In the genomic region with DNA sequence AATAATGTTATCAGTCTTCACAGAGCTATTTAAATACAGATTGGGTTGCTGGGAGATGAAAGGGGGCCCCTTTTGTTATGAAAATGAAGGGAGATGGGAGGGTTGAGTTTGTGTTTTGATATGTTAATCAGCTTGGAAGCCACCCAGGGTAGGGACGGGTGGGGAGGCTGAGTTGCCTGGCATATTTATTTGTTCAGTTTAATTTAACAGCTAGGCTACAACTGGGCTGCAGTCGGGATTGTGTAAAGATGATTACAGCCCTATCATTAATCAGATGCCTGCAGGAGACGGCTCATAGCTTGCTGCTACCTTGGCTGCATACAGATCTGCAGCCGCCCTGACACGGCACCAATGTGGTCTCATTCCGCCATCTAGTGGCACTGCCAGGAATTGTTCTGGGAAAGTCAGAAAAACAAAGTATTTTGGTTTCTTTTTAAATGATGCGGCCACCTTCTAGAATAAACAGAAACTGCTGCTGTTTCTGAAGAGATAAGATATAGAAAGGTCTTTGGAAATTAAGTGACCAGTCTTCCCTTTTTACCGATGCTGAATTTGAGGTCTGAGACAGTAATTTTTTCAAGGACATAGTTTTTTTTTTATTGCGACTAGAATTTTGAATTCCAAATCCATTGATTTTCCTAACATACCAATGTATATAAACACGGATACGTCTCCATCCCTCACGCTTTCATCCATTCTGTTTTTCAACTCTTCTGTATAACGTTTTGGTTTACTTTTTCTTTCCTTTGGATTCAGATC, we compare ENCODE assay signal across 8 cellular contexts.
DNase-seq lines count a peak whose midpoint lies in the region; ATAC-seq, FAIRE-seq and TF ChIP-seq lines count a peak whose summit lies in the region.

No MANE protein-coding gene starts in this region.

- no peak overlapping the region for H3K4me3 ChIP-seq in HEK293 (ENCODE audit: low read depth, low read length)
- 0 out of 4 replicates have a peak overlapping the region, but pooled peaks of 1 of the 2 experiments have one; percentile 6 for H3K4me3 ChIP-seq in Panc1 (ENCODE audit: low read depth in 2 of 2, low read length in 2 of 2)

- in situ Hi-C loops in Panc1 (cut with HindIII; ENCODE audit: low pct_unique_long_range_greater_than_20kb, low sequenced_read_pairs): no loop called here

- H3K9me3 ChIP-seq in HEK293 (ENCODE audit: control insufficient read depth, insufficient read depth, low read depth, low read length) (no peaks in the 10 kb centered on the region), Panc1 (ENCODE audit: control insufficient read depth, insufficient read depth, low read depth, low read length) (no peaks in the 10 kb centered on the region)

- no peaks in the 10 kb centered on the region for H3K36me3 Mint-ChIP-seq in CD14-positive monocyte

- H3K4me1 ChIP-seq in HEK293 (ENCODE audit: control insufficient read depth, insufficient read depth, low read length): peaks cover 8% of the 10 kb centered on the region; the same call in 1 of the 2 replicates
- peaks cover 4% of the 10 kb centered on the region for H3K4me1 ChIP-seq in Panc1 (ENCODE audit: control insufficient read depth, insufficient read depth, low read length)

- intact Hi-C loops in CD14-positive monocyte (cut with micrococcal nuclease): loop anchor here in 1 of 2 donors (2.0 kb wide), 1 partner anchor 24 kb away; no protein-coding TSS in a partner anchor
- intact Hi-C loops in Panc1 (cut with micrococcal nuclease; ENCODE audit: unreplicated experiment): loop anchor here (5.0 to 10.0 kb wide), 3 partner anchors 39 to 966 kb away; no protein-coding TSS in a partner anchor

- DNase-seq in CD14-positive monocyte (ENCODE audit: low spot score) (peak; percentile 54), Panc1 (ENCODE audit: low read depth, low spot score) (peak; percentile 39), frontal cortex (ENCODE audit: low spot score in 2 of 2) (peak in 1 of 2 donors; percentile 48), non-pigmented ciliary epithelial cell (ENCODE audit: low read depth) (peak; percentile 14), superior temporal gyrus (ENCODE audit: extremely low spot score) (peak; percentile 88)
- DNase-seq in activated effector memory CD4-positive, alpha-beta T cell treated with anti-CD3 and anti-CD28 coated beads, Interleukin-2, amount 50 U/mL, for 16 hours: peak; percentile 85

- CTCF ChIA-PET in HEK293 (lab: Yijun Ruan, JAX): interaction anchor here (0.5 to 4.7 kb wide), 48 partner anchors 10 to 1288 kb away, joined by 3 to 69 read pairs (median 3); no protein-coding TSS in a partner anchor
- CTCF ChIA-PET in Panc1 (lab: Charles Lee): interaction anchor here (0.5 to 1.3 kb wide), 7 partner anchors 26 to 1327 kb away, joined by 3 to 5 read pairs (median 4); no protein-coding TSS in a partner anchor

- TF ChIP-seq CTCF in CD14-positive monocyte (IDR thresholded peaks at IDR 0.05) (peak; percentile 93), HEK293 (tag by site-specific recombination; IDR thresholded peaks at IDR 0.05) (peak; percentile 59), Panc1 (IDR thresholded peaks at IDR 0.05) (peak; percentile 93)

- H3K4me3 Mint-ChIP-seq in CD14-positive monocyte: peak overlapping the region; percentile 43 to 80

- peak; percentile 43 for FAIRE-seq in frontal cortex (lab: Jason Lieb, UNC)

- peaks cover 1 to 14% (median 10%) of the 10 kb centered on the region in 7 donors for H3K9me3 Mint-ChIP-seq in CD14-positive monocyte

- peaks cover 15 to 27% (median 16%) of the 10 kb centered on the region in 3 donors for H3K27me3 Mint-ChIP-seq in CD14-positive monocyte (ENCODE audit: low read depth in 3 of 3)

- BruUV-seq in Panc1 (replicated peaks; lab: Mats Ljungman, UMichigan): no TSS peak

- peak; percentile 91 for ATAC-seq in Panc1
- ATAC-seq in GM21717 (IDR thresholded peaks at IDR 0.05; ENCODE audit: unreplicated experiment): no peak

- H3K27ac ChIP-seq in HEK293 (ENCODE audit: extremely low read depth, low read depth, low read length) (no peak overlapping the region), Panc1 (ENCODE audit: low read length) (no peak overlapping the region)

- no peaks in the 10 kb centered on the region for H3K36me3 ChIP-seq in HEK293 (ENCODE audit: control insufficient read depth in 2 of 2, insufficient read depth in 1 of 2, low read length in 2 of 2)
- no peaks in the 10 kb centered on the region for H3K36me3 ChIP-seq in Panc1 (ENCODE audit: control insufficient read depth, insufficient read depth, low read length)

- POLR2A ChIA-PET in HEK293 (lab: Yijun Ruan, JAX) (interaction anchor here (0.6 kb wide), 1 partner anchor 1060 kb away, joined by 4 read pairs; no protein-coding TSS in a partner anchor), Panc1 (lab: Charles Lee) (no interaction called here)

- peaks cover 7% of the 10 kb centered on the region for H3K4me1 Mint-ChIP-seq in CD14-positive monocyte

- H3K27me3 ChIP-seq in Panc1 (ENCODE audit: control insufficient read depth, insufficient read depth, low read length): peaks cover 8% of the 10 kb centered on the region

- peak overlapping the region in 1 of 7 donors; percentile 11 for H3K27ac Mint-ChIP-seq in CD14-positive monocyte

TF ChIP-seq in HEK293, 187 proteins besides CTCF, POLR2A, EP300 and RAD21 (continues in another document):
- TF ChIP-seq ZNF558 (tag by site-specific recombination; IDR thresholded peaks at IDR 0.05) (no peak), YY2 (tag by site-specific recombination; IDR thresholded peaks at IDR 0.05) (no peak), ZNF654 (tag by site-specific recombination; IDR thresholded peaks at IDR 0.05; ENCODE audit: low read depth) (peak; percentile 93), ZNF19 (tag by site-specific recombination; IDR thresholded peaks at IDR 0.05; ENCODE audit: low read depth) (no peak), ZNF10 (tag by site-specific recombination; IDR thresholded peaks at IDR 0.05) (no peak), ZNF416 (tag by site-specific recombination; IDR thresholded peaks at IDR 0.05) (no peak), OSR2 (tag by site-specific recombination; IDR thresholded peaks at IDR 0.05) (no peak), ZNF544 (tag by site-specific recombination; IDR thresholded peaks at IDR 0.05) (no peak)
- TF ChIP-seq, protein P1, sequence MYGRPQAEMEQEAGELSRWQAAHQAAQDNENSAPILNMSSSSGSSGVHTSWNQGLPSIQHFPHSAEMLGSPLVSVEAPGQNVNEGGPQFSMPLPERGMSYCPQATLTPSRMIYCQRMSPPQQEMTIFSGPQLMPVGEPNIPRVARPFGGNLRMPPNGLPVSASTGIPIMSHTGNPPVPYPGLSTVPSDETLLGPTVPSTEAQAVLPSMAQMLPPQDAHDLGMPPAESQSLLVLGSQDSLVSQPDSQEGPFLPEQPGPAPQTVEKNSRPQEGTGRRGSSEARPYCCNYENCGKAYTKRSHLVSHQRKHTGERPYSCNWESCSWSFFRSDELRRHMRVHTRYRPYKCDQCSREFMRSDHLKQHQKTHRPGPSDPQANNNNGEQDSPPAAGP (tag by site-specific recombination; IDR thresholded peaks at IDR 0.05): 0 out of 2 replicates have a peak, but pooled peaks have one; percentile 12
- TF ChIP-seq, protein P2, sequence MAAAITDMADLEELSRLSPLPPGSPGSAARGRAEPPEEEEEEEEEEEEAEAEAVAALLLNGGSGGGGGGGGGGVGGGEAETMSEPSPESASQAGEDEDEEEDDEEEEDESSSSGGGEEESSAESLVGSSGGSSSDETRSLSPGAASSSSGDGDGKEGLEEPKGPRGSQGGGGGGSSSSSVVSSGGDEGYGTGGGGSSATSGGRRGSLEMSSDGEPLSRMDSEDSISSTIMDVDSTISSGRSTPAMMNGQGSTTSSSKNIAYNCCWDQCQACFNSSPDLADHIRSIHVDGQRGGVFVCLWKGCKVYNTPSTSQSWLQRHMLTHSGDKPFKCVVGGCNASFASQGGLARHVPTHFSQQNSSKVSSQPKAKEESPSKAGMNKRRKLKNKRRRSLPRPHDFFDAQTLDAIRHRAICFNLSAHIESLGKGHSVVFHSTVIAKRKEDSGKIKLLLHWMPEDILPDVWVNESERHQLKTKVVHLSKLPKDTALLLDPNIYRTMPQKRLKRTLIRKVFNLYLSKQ (tag by site-specific recombination; IDR thresholded peaks at IDR 0.05; ENCODE audit: borderline replicate concordance): no peak
- TF ChIP-seq, protein P3, sequence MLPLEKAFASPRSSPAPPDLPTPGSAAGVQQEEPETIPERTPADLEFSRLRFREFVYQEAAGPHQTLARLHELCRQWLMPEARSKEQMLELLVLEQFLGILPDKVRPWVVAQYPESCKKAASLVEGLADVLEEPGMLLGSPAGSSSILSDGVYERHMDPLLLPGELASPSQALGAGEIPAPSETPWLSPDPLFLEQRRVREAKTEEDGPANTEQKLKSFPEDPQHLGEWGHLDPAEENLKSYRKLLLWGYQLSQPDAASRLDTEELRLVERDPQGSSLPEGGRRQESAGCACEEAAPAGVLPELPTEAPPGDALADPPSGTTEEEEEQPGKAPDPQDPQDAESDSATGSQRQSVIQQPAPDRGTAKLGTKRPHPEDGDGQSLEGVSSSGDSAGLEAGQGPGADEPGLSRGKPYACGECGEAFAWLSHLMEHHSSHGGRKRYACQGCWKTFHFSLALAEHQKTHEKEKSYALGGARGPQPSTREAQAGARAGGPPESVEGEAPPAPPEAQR (tag by site-specific recombination; IDR thresholded peaks at IDR 0.05): no peak
- TF ChIP-seq, protein P4, sequence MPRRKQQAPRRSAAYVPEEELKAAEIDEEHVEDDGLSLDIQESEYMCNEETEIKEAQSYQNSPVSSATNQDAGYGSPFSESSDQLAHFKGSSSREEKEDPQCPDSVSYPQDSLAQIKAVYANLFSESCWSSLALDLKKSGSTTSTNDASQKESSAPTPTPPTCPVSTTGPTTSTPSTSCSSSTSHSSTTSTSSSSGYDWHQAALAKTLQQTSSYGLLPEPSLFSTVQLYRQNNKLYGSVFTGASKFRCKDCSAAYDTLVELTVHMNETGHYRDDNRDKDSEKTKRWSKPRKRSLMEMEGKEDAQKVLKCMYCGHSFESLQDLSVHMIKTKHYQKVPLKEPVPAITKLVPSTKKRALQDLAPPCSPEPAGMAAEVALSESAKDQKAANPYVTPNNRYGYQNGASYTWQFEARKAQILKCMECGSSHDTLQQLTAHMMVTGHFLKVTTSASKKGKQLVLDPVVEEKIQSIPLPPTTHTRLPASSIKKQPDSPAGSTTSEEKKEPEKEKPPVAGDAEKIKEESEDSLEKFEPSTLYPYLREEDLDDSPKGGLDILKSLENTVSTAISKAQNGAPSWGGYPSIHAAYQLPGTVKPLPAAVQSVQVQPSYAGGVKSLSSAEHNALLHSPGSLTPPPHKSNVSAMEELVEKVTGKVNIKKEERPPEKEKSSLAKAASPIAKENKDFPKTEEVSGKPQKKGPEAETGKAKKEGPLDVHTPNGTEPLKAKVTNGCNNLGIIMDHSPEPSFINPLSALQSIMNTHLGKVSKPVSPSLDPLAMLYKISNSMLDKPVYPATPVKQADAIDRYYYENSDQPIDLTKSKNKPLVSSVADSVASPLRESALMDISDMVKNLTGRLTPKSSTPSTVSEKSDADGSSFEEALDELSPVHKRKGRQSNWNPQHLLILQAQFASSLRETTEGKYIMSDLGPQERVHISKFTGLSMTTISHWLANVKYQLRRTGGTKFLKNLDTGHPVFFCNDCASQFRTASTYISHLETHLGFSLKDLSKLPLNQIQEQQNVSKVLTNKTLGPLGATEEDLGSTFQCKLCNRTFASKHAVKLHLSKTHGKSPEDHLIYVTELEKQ (tag by site-specific recombination; IDR thresholded peaks at IDR 0.05; ENCODE audit: borderline replicate concordance): no peak
